ENCODE assay signal across 35 cellular contexts in genomic region chr15:33019354-33019981, GRCh38.
A peak's percentile ranks its signal among the peaks of the same experiment; 100 is the strongest.
DNase-seq lines count a peak whose midpoint lies in the region; ATAC-seq and TF ChIP-seq lines count a peak whose summit lies in the region.
"Had no signal": no experiment of that assay in that cellular context is flagged by ENCODE, and none has a peak within 500 bp of the region (broad histone marks: within the 10 kb centered on the region; RNA-seq: fewer than 3 reads in every experiment).

No MANE protein-coding gene starts in this region.

- peak overlapping the region; percentile 63 for H2BK12ac ChIP-seq in neuronal stem cell (ENCODE audit: low read length)

- H2BK120ac ChIP-seq in neuronal stem cell (ENCODE audit: low read depth, low read length) = no peak overlapping the region

- no peak overlapping the region for H2BK15ac ChIP-seq in neuronal stem cell (ENCODE audit: low read length)

- no peak overlapping the region for H3K4me2 ChIP-seq in neuronal stem cell (ENCODE audit: insufficient read depth, low read length, poor library complexity, severe bottlenecking)
- H3K4me2 ChIP-seq: A549; BLaER1; BLaER1 treated with 17β-estradiol and CSF1 and Interleukin-3, amounts not matched to agents 10 nM and 100 nM had no signal

- intact Hi-C loops in Right ventricle myocardium inferior (cut with DNase I) (no loop called here), heart left ventricle (cut with DNase I) (loop anchor here in 1 of 10 donors (10.0 kb wide), 1 partner anchor 65 kb away; no protein-coding TSS in a partner anchor), testis (cut with DNase I; ENCODE audit: low total_unique reads) (no loop called here), A673 (cut with micrococcal nuclease; ENCODE audit: unreplicated experiment) (no loop called here)

- BruUV-seq in A673 (replicated peaks; lab: Mats Ljungman, UMichigan) = no TSS peak

- no peak overlapping the region for H2AK5ac ChIP-seq in neuronal stem cell (ENCODE audit: low read depth, low read length)

- H3K36me3 Mint-ChIP-seq in chondrocyte (ENCODE audit: low read depth) = no peaks in the 10 kb centered on the region
- H3K36me3 Mint-ChIP-seq: CD4-positive, alpha-beta memory T cell; CD4-positive, CD25-positive, alpha-beta regulatory T cell; CD8-positive, alpha-beta T cell had no signal

- no peak overlapping the region for H3K27ac Mint-ChIP-seq in chondrocyte (ENCODE audit: unreplicated experiment)
- H3K27ac Mint-ChIP-seq: B cell; CD14-positive monocyte; CD4-positive, alpha-beta T cell; CD4-positive, CD25-positive, alpha-beta regulatory T cell; CD8-positive, alpha-beta memory T cell; CD8-positive, alpha-beta T cell had no signal

- no peak overlapping the region for H3K4me3 Mint-ChIP-seq in chondrocyte (ENCODE audit: unreplicated experiment)
- H3K4me3 Mint-ChIP-seq: B cell; CD14-positive monocyte; CD4-positive, alpha-beta memory T cell; CD4-positive, alpha-beta T cell; CD4-positive, CD25-positive, alpha-beta regulatory T cell; CD8-positive, alpha-beta memory T cell; CD8-positive, alpha-beta T cell had no signal

- peaks cover 24% of the 10 kb centered on the region for H3K4me1 Mint-ChIP-seq in chondrocyte (ENCODE audit: low read depth)
- H3K4me1 Mint-ChIP-seq: B cell had no signal

- DNase-seq in Right ventricle myocardium inferior (ENCODE audit: missing footprints) (peak; percentile 57), heart left ventricle (no peak), chondrocyte (ENCODE audit: low spot score) (peak; percentile 90), neuronal stem cell (ENCODE audit: low spot score) (no peak), testis (no peak), HEK293T (ENCODE audit: extremely low spot score) (no peak), NCI-H1694 (lab: John Stamatoyannopoulos, UW) (no peak), A673 (ENCODE audit: low spot score) (no peak)
- DNase-seq: 8988T; ACHN; AML-193; BE2C; C1 segment of cervical spinal cord; Caco-2; Calu3; CD4-positive, alpha-beta memory T cell; CD4-positive, alpha-beta T cell; CD4-positive, CD25-positive, alpha-beta regulatory T cell; CD8-positive, alpha-beta memory T cell; CD8-positive, alpha-beta T cell; COR-L47; DMS 273 treated with DMSO at 0.1 percent for 48 hours; DMS153; DMS53; DMS79; DMS79 treated with DMSO at 0.1 percent for 48 hours; DND-41; EL had no signal

- H3K27me3 ChIP-seq in heart left ventricle (no peaks in the 10 kb centered on the region), neuronal stem cell (ENCODE audit: control insufficient read depth in 3 of 3, insufficient read depth in 3 of 3, low read depth in 1 of 3, low read length in 3 of 3) (no peaks in the 10 kb centered on the region), testis (no peaks in the 10 kb centered on the region), A673 (replicated peaks; ENCODE audit: insufficient read depth, low read depth, low read length, poor library complexity) (peaks cover 3% of the 10 kb centered on the region)
- H3K27me3 ChIP-seq: BE2C; BLaER1; BLaER1 treated with 17β-estradiol and CSF1 and Interleukin-3, amounts not matched to agents 10 nM and 100 nM had no signal

- no peak overlapping the region for H3K9ac ChIP-seq in neuronal stem cell (ENCODE audit: low read depth, low read length, poor library complexity)
- H3K9ac ChIP-seq: BLaER1; BLaER1 treated with 17β-estradiol and CSF1 and Interleukin-3, amounts not matched to agents 10 nM and 100 nM had no signal

- no peaks in the 10 kb centered on the region for H3K79me1 ChIP-seq in neuronal stem cell (ENCODE audit: low read depth, low read length)

- no peak overlapping the region for H3K14ac ChIP-seq in neuronal stem cell (ENCODE audit: low read length)

- H3K36me3 ChIP-seq in heart left ventricle = no peaks in the 10 kb centered on the region
- H3K36me3 ChIP-seq in neuronal stem cell (replicated peaks in 1 of 2; ENCODE audit: control insufficient read depth in 2 of 2, insufficient read depth in 2 of 2, low read length in 2 of 2) = no peaks in the 10 kb centered on the region
- H3K36me3 ChIP-seq in testis (ENCODE audit: low read depth, missing control alignments) = no peaks in the 10 kb centered on the region
- no peaks in the 10 kb centered on the region for H3K36me3 ChIP-seq in A673 (ENCODE audit: insufficient read depth, low read length, poor library complexity, severe bottlenecking)
- H3K36me3 ChIP-seq: BE2C, BLaER1 had no signal

- 91 to 100% (median 95%) methylated on average over 2 to 43 of the region's 43 CpGs for WGBS in heart left ventricle, 4 donors
- no CpG with 5 or more reads among the region's 43 CpGs for WGBS in neuronal stem cell (ENCODE audit: extremely low coverage in 2 of 2, insufficient read length in 2 of 2, insufficient replicate concordance in 1 of 2), 2 donors
- 72 to 80% methylated on average over 3 to 28 of the region's 43 CpGs for WGBS in testis, 2 donors

- H3K23ac ChIP-seq in neuronal stem cell (ENCODE audit: low read depth, low read length, poor library complexity) = no peak overlapping the region

- H2BK5ac ChIP-seq in neuronal stem cell (ENCODE audit: low read length) = no peak overlapping the region

- TF ChIP-seq POLR2A in heart left ventricle (IDR thresholded peaks at IDR 0.05) = no peak
- TF ChIP-seq POLR2A in testis (IDR thresholded peaks at IDR 0.05) = no peak

- no peak overlapping the region for H2AFZ ChIP-seq in neuronal stem cell (ENCODE audit: low read length)

- H4K91ac ChIP-seq in neuronal stem cell (ENCODE audit: low read depth, low read length, poor library complexity) = no peak overlapping the region

- no peak for ATAC-seq in Right ventricle myocardium inferior
- no peak for ATAC-seq in heart left ventricle
- ATAC-seq: A549; CD8-positive, alpha-beta T cell had no signal

- H3K27ac ChIP-seq in heart left ventricle (no peak overlapping the region), neuronal stem cell (replicated peaks; ENCODE audit: low read length) (no peak overlapping the region), testis (no peak overlapping the region), A673 (ENCODE audit: low read depth, low read length, poor library complexity, severe bottlenecking) (no peak overlapping the region)
- H3K27ac ChIP-seq: 22Rv1; A549; BLaER1; BLaER1 treated with 17β-estradiol and CSF1 and Interleukin-3, amounts not matched to agents 10 nM and 100 nM; C4-2B had no signal

- CTCF ChIA-PET in HEK293T (lab: Yijun Ruan, JAX) = no interaction called here
- CTCF ChIA-PET in A673 (lab: Charles Lee) = no interaction called here

- TF ChIP-seq CTCF in heart left ventricle (IDR thresholded peaks at IDR 0.05) (no peak), chondrocyte (IDR thresholded peaks at IDR 0.05) (no peak), testis (IDR thresholded peaks at IDR 0.05) (no peak), A673 (conservative IDR thresholded peaks at IDR 0.05; ENCODE audit: low read depth, low read length) (no peak)

- H3K9me3 ChIP-seq in heart left ventricle (no peaks in the 10 kb centered on the region), neuronal stem cell (replicated peaks in 1 of 2; ENCODE audit: control insufficient read depth in 2 of 2, insufficient read depth in 1 of 2, low read depth in 1 of 2, low read length in 2 of 2) (peaks cover 0 to 4% of the 10 kb centered on the region in 2 donors), testis (no peaks in the 10 kb centered on the region), A673 (ENCODE audit: low read depth, low read length, poor library complexity, severe bottlenecking) (no peaks in the 10 kb centered on the region)
- H3K9me3 ChIP-seq: A549, BE2C, Caco-2 had no signal

- POLR2A ChIA-PET in HEK293T (lab: Yijun Ruan, JAX) (no interaction called here), A673 (lab: Charles Lee; ENCODE audit: low non-redundant PET) (interaction anchor here (0.6 kb wide), 1 partner anchor 336 kb away, joined by 3 read pairs; no protein-coding TSS in a partner anchor)

- H3K4ac ChIP-seq in neuronal stem cell (ENCODE audit: low read length) = no peak overlapping the region

- H3K4me3 ChIP-seq in heart left ventricle = no peak overlapping the region
- no peak overlapping the region for H3K4me3 ChIP-seq in neuronal stem cell (ENCODE audit: low read length in 2 of 2)
- H3K4me3 ChIP-seq in testis = peak overlapping the region; percentile 29 to 31
- no peak overlapping the region for H3K4me3 ChIP-seq in A673 (ENCODE audit: low read depth, low read length, poor library complexity, severe bottlenecking)
- H3K4me3 ChIP-seq: A549; BLaER1; BLaER1 treated with 17β-estradiol and CSF1 and Interleukin-3, amounts not matched to agents 10 nM and 100 nM had no signal

- H3K4me1 ChIP-seq in heart left ventricle (peaks cover 0 to 17% (median 9%) of the 10 kb centered on the region in 12 donors), neuronal stem cell (ENCODE audit: control insufficient read depth in 2 of 2, insufficient read depth in 1 of 2, low read depth in 1 of 2, low read length in 2 of 2) (peaks cover 3 to 21% of the 10 kb centered on the region in 2 donors), testis (no peaks in the 10 kb centered on the region), A673 (ENCODE audit: insufficient read depth, low read length, poor library complexity, severe bottlenecking) (no peaks in the 10 kb centered on the region)
- H3K4me1 ChIP-seq: Caco-2 had no signal

- H4K8ac ChIP-seq in neuronal stem cell (ENCODE audit: low read depth, low read length) = no peak overlapping the region

- H3K27me3 Mint-ChIP-seq in chondrocyte (ENCODE audit: low read depth) = no peaks in the 10 kb centered on the region
- H3K27me3 Mint-ChIP-seq: CD4-positive, alpha-beta memory T cell; CD8-positive, alpha-beta memory T cell had no signal

- H3K9me3 Mint-ChIP-seq in chondrocyte (ENCODE audit: low read depth) = no peaks in the 10 kb centered on the region
- H3K9me3 Mint-ChIP-seq: CD4-positive, alpha-beta T cell; CD4-positive, CD25-positive, alpha-beta regulatory T cell; CD8-positive, alpha-beta T cell had no signal

- no peak overlapping the region for H3K18ac ChIP-seq in neuronal stem cell (ENCODE audit: low read length)

TF ChIP-seq in HEK293T, 16 proteins besides CTCF, POLR2A, EP300 and RAD21:
- TF ChIP-seq FOXK2 (IDR thresholded peaks at IDR 0.05) (no peak), NFRKB (IDR thresholded peaks at IDR 0.05) (no peak), LEF1 (IDR thresholded peaks at IDR 0.05; ENCODE audit: borderline replicate concordance) (no peak), CTBP1 (IDR thresholded peaks at IDR 0.05; ENCODE audit: borderline replicate concordance) (no peak), ZNF384 (IDR thresholded peaks at IDR 0.05) (no peak), ELF4 (IDR thresholded peaks at IDR 0.05) (no peak), HDGF (IDR thresholded peaks at IDR 0.05; ENCODE audit: borderline replicate concordance) (no peak), FOXA1 (IDR thresholded peaks at IDR 0.05) (no peak)
TF ChIP-seq in HEK293T: peak in this region for 0.

Comparison
In these comparisons a context has a peak if more than half of its experiments do, and no peak if none do; other contexts are left out.
1. DNase-seq: peak in Right ventricle myocardium inferior (single experiment) and chondrocyte (single experiment); none in heart left ventricle (0 of 5), neuronal stem cell (single experiment), testis (single experiment), HEK293T (single experiment), NCI-H1694 (single experiment) and A673 (single experiment).
2. H3K4me3 ChIP-seq: peak in testis (2 of 2); none in heart left ventricle (0 of 12), neuronal stem cell (0 of 2) and A673 (single experiment).